In the genomic region with DNA sequence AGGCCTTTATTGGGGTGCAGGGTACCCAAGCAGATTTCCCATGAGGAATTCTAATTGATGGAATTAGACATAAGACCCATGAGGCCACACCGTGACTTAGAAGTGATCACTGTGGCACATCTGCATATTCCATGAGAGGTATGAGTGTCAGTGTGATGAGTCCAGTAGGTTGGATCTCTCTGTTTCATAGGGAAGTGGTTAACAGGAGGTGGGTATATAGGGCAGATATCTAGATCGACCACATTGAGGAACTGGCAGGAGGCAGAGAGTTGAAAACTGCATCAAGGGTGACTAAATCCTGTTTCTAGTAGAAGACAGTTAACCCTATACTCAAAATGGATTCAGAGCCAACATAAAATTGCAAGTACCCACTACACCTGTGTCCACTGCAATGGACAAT, we compare ENCODE assay signal across 23 cellular contexts.
DNase-seq lines count a peak whose midpoint lies in the region; ATAC-seq and TF ChIP-seq lines count a peak whose summit lies in the region.
"Had no signal": no experiment of that assay in that cellular context is flagged by ENCODE, and none has a peak within 500 bp of the region (broad histone marks: within the 10 kb centered on the region; RNA-seq: fewer than 3 reads in every experiment).

No MANE protein-coding gene starts in this region.

- DNase-seq in stimulated activated naive CD8-positive, alpha-beta T cell treated with anti-CD3 and anti-CD28 coated beads, Interleukin-15, amount 100 ng/mL, for 72 hours, result no peak
- no peak for DNase-seq in stimulated activated naive CD8-positive, alpha-beta T cell treated with anti-CD3 and anti-CD28 coated beads, Interleukin-15, Interleukin-2, amounts not matched to agents 100 U/mL and 50 U/mL, for 24 hours
- DNase-seq in KG1 (lab: John Stamatoyannopoulos, UW) (peak; percentile 45), SKM-1 treated with dmso at 0.1 percent for 144 hours (lab: John Stamatoyannopoulos, UW; ENCODE audit: unreplicated experiment) (peak; percentile 55), HCEC 1CT (no peak), PC-3 (no peak), iPS-NIHi7 (ENCODE audit: extremely low spot score) (no peak)
- DNase-seq: activated CD4-positive, alpha-beta T cell treated with anti-CD3 and anti-CD28 coated beads, Interleukin-2, amount 10 ng/mL, durations not matched to agents 24 days and 14 days; activated CD8-positive, alpha-beta memory T cell treated with anti-CD3 and anti-CD28 coated beads, Interleukin-2, amount 50 U/mL, for 4 hours; activated gamma-delta T cell treated with Interleukin-2 at 50 U/mL for 16 hours; BE2C; Calu3; gastrocnemius medialis; HFFc6; left cardiac atrium; MG63; NCI-H1930; nephron progenitor cell had no signal

- peak; percentile 46 for ATAC-seq in stimulated activated naive CD8-positive, alpha-beta T cell treated with anti-CD3 and anti-CD28 coated beads, Interleukin-15, amount 100 ng/mL, for 72 hours
- no peak for ATAC-seq in stimulated activated naive CD8-positive, alpha-beta T cell treated with anti-CD3 and anti-CD28 coated beads, Interleukin-15, Interleukin-2, amounts not matched to agents 100 U/mL and 50 U/mL, for 24 hours
- ATAC-seq in PC-3, result no peak
- no peak for ATAC-seq in HG02938 (IDR thresholded peaks at IDR 0.05; ENCODE audit: unreplicated experiment)
- ATAC-seq: gastrocnemius medialis, left cardiac atrium had no signal

- no peaks in the 10 kb centered on the region for H3K4me1 Mint-ChIP-seq in stimulated activated naive CD8-positive, alpha-beta T cell treated with anti-CD3 and anti-CD28 coated beads, Interleukin-15, amount 100 ng/mL, for 72 hours
- H3K4me1 Mint-ChIP-seq: activated CD4-positive, alpha-beta T cell treated with anti-CD3 and anti-CD28 coated beads, Interleukin-2, amount 10 ng/mL, durations not matched to agents 24 days and 14 days; nephron progenitor cell had no signal

- no peaks in the 10 kb centered on the region for H3K36me3 ChIP-seq in PC-3 (ENCODE audit: low read depth, low read length)
- H3K36me3 ChIP-seq: BE2C, cardiac muscle cell, gastrocnemius medialis, MG63, SJSA1, suprapubic skin had no signal

- H3K79me2 ChIP-seq in PC-3 (ENCODE audit: low read length), result no peaks in the 10 kb centered on the region

- no peak overlapping the region for H3K4me3 Mint-ChIP-seq in stimulated activated naive CD8-positive, alpha-beta T cell treated with anti-CD3 and anti-CD28 coated beads, Interleukin-15, amount 100 ng/mL, for 72 hours
- H3K4me3 Mint-ChIP-seq: activated CD4-positive, alpha-beta T cell treated with anti-CD3 and anti-CD28 coated beads, Interleukin-2, amount 10 ng/mL, durations not matched to agents 24 days and 14 days; HFFc6; nephron progenitor cell had no signal

- intact Hi-C loops in PC-3 (cut with micrococcal nuclease), result no loop called here

- no peak for TF ChIP-seq CTCF in PC-3 (conservative IDR thresholded peaks at IDR 0.05; ENCODE audit: low read depth, low read length)

- CTCF ChIA-PET in PC-3 (lab: Charles Lee), result no interaction called here

- H3K27ac Mint-ChIP-seq in stimulated activated naive CD8-positive, alpha-beta T cell treated with anti-CD3 and anti-CD28 coated beads, Interleukin-15, amount 100 ng/mL, for 72 hours, result no peak overlapping the region
- H3K27ac Mint-ChIP-seq: activated CD4-positive, alpha-beta T cell treated with anti-CD3 and anti-CD28 coated beads, Interleukin-2, amount 10 ng/mL, durations not matched to agents 24 days and 14 days; HFFc6; nephron progenitor cell had no signal

- POLR2A ChIA-PET in PC-3 (lab: Charles Lee; ENCODE audit: unreplicated experiment), result no interaction called here

- H3K27me3 ChIP-seq in PC-3 (ENCODE audit: low read length), result 0 out of 2 replicates have a peak, but pooled peaks cover 4% of the 10 kb centered on the region
- H3K27me3 ChIP-seq: BE2C, cardiac muscle cell, gastrocnemius medialis, MG63, SJSA1, suprapubic skin had no signal

- no peak overlapping the region for H3K27ac ChIP-seq in PC-3 (ENCODE audit: low read length)
- H3K27ac ChIP-seq: 22Rv1, cardiac muscle cell, gastrocnemius medialis, SJSA1, suprapubic skin had no signal

- H3F3A ChIP-seq in PC-3 (ENCODE audit: low read length, unreplicated experiment), result no peaks in the 10 kb centered on the region

- H3K9ac ChIP-seq in PC-3 (ENCODE audit: low read length), result no peak overlapping the region

- no peaks in the 10 kb centered on the region for H3K4me1 ChIP-seq in PC-3 (ENCODE audit: insufficient read depth, low read length)
- H3K4me1 ChIP-seq: BE2C, gastrocnemius medialis, SJSA1, suprapubic skin had no signal

- no peak overlapping the region for H2AFZ ChIP-seq in PC-3 (ENCODE audit: low read length)

- no peaks in the 10 kb centered on the region for H4K20me1 ChIP-seq in PC-3 (ENCODE audit: low read length)

- no TSS peak for BruUV-seq in PC-3 (replicated peaks; lab: Mats Ljungman, UMichigan)

- no peaks in the 10 kb centered on the region for H3K9me3 ChIP-seq in PC-3 (ENCODE audit: low read length)
- H3K9me3 ChIP-seq: BE2C, gastrocnemius medialis, MG63, SJSA1 had no signal

- H3K9me2 ChIP-seq in PC-3 (replicated peaks; ENCODE audit: low read length), result no peaks in the 10 kb centered on the region

- H3K27me3 Mint-ChIP-seq in stimulated activated naive CD8-positive, alpha-beta T cell treated with anti-CD3 and anti-CD28 coated beads, Interleukin-15, amount 100 ng/mL, for 72 hours, result peaks cover 12% of the 10 kb centered on the region

- H3K4me2 ChIP-seq in PC-3 (ENCODE audit: low read length), result no peak overlapping the region

- no peak overlapping the region for H3K4me3 ChIP-seq in PC-3 (ENCODE audit: low read length)
- H3K4me3 ChIP-seq: cardiac muscle cell, gastrocnemius medialis, MG63, SJSA1, suprapubic skin had no signal

- no peaks in the 10 kb centered on the region for H3K9me3 Mint-ChIP-seq in stimulated activated naive CD8-positive, alpha-beta T cell treated with anti-CD3 and anti-CD28 coated beads, Interleukin-15, amount 100 ng/mL, for 72 hours
- H3K9me3 Mint-ChIP-seq: activated CD4-positive, alpha-beta T cell treated with anti-CD3 and anti-CD28 coated beads, Interleukin-2, amount 10 ng/mL, durations not matched to agents 24 days and 14 days had no signal

Comparison
In these comparisons a context has a peak if more than half of its experiments do, and no peak if none do; other contexts are left out.
1. DNase-seq: peak in KG1 (single experiment) and SKM-1 treated with dmso at 0.1 percent for 144 hours (single experiment); none in stimulated activated naive CD8-positive, alpha-beta T cell treated with anti-CD3 and anti-CD28 coated beads, Interleukin-15, amount 100 ng/mL, for 72 hours (0 of 2), stimulated activated naive CD8-positive, alpha-beta T cell treated with anti-CD3 and anti-CD28 coated beads, Interleukin-15, Interleukin-2, amounts not matched to agents 100 U/mL and 50 U/mL, for 24 hours (single experiment), HCEC 1CT (single experiment), PC-3 (single experiment) and iPS-NIHi7 (single experiment).